ENCODE assay signal across 8 cellular contexts in the genomic region with DNA sequence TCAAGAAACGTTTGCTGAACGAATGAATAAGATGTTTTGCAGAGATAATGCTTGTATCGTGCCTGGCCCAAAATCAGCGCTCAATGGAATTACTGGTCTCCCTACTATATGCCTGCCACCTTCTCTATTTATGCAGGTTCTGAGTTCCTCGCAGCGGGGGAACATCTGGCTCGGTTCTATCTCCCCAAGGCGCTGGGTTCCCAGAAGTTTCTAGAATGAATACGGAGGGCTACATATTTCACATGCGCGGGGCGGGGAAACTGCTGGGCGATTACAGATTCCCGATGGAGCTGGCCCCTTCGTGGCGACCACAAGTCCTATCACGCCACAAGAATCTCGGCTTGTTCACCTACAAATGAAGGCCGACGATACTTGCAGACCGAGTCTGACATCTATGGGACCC. TPM values are rescaled to one million over a fixed set of nuclear protein-coding genes. Genes with fewer than 3 reads are reported as not detected.
DNase-seq lines count a peak whose midpoint lies in the region; ATAC-seq, FAIRE-seq and TF ChIP-seq lines count a peak whose summit lies in the region.

No MANE protein-coding gene starts in this region.

- TF ChIP-seq POLR2A in K562 (conservative IDR thresholded peaks at IDR 0.05) (no peak), right lobe of liver (IDR thresholded peaks at IDR 0.05) (no peak), tibial nerve (IDR thresholded peaks at IDR 0.05) (no peak)

- H3K9me1 ChIP-seq in K562 (ENCODE audit: control insufficient read depth, insufficient read depth, low read length): no peaks in the 10 kb centered on the region

- TF ChIP-seq EP300 in K562 (IDR thresholded peaks at IDR 0.05; ENCODE audit: low read length) (no peak), tibial nerve (IDR thresholded peaks at IDR 0.05) (no peak)

- peak overlapping the region; percentile 81 for H3K4me3 ChIP-seq in HL-60 (replicated peaks; ENCODE audit: insufficient read depth, low read length)
- peak overlapping the region; percentile 97 for H3K4me3 ChIP-seq in K562
- H3K4me3 ChIP-seq in right lobe of liver: peak overlapping the region; percentile 85 to 90 (median 88)
- H3K4me3 ChIP-seq in tibial nerve: peak overlapping the region; percentile 80 to 98 (median 96)

- H3K27me3 ChIP-seq in HL-60 (ENCODE audit: insufficient read depth, poor library complexity, severe bottlenecking): no peaks in the 10 kb centered on the region
- no peaks in the 10 kb centered on the region; a peak in 1 of 5 replicates for H3K27me3 ChIP-seq in K562 (ENCODE audit: control insufficient read depth in 2 of 2, insufficient read depth in 2 of 2, low read length in 2 of 2)
- no peaks in the 10 kb centered on the region for H3K27me3 ChIP-seq in right lobe of liver
- no peaks in the 10 kb centered on the region for H3K27me3 ChIP-seq in tibial nerve

- DNase-seq in activated CD4-positive, alpha-beta T cell treated with anti-CD3 and anti-CD28 coated beads for 36 hours: no peak
- DNase-seq in activated CD4-positive, alpha-beta T cell treated with anti-CD3 and anti-CD28 coated beads for 4 hours: no peak
- peak in 1 of 2 experiments; percentile 4 for DNase-seq in HL-60 (ENCODE audit: low read depth in 1 of 2, low spot score in 1 of 2)
- no peak for DNase-seq in K562 (ENCODE audit: extremely low read depth in 1 of 4, low spot score in 3 of 4)
- no peak for DNase-seq in right lobe of liver
- DNase-seq in tibial nerve (ENCODE audit: low spot score in 2 of 2): peak in 1 of 2 donors; percentile 14
- DNase-seq in stimulated activated naive CD4-positive, alpha-beta T cell treated with Interleukin-2 at 50 U/mL for 16 hours (lab: John Stamatoyannopoulos, UW): no peak
- DNase-seq in T1000 (lab: John Stamatoyannopoulos, UW): no peak

- CTCF ChIA-PET in activated CD4-positive, alpha-beta T cell treated with anti-CD3 and anti-CD28 coated beads for 36 hours (lab: Charles Lee): interaction anchor here (1.0 to 3.0 kb wide), 5 partner anchors 10 to 49 kb away, joined by 3 to 11 read pairs (median 4); a partner anchor contains a TSS
- CTCF ChIA-PET in K562 (lab: Yijun Ruan, JAX; ENCODE audit: low intra/inter-chr PET ratio): no interaction called here

- peak overlapping the region; percentile 100 for H3K4me2 ChIP-seq in K562 (ENCODE audit: insufficient read depth, low read length)

- peaks cover 54% of the 10 kb centered on the region for H3K79me2 ChIP-seq in K562 (ENCODE audit: control insufficient read depth, insufficient read depth, low read length)

- H3K9me3 Mint-ChIP-seq in activated CD4-positive, alpha-beta T cell treated with anti-CD3 and anti-CD28 coated beads for 36 hours (ENCODE audit: low read depth): no peaks in the 10 kb centered on the region

- in situ Hi-C loops in K562 (cut with MboI): no loop called here

- no peaks in the 10 kb centered on the region for H3K9me3 ChIP-seq in K562 (replicated peaks; ENCODE audit: control insufficient read depth, insufficient read depth, low read depth, low read length)
- no peaks in the 10 kb centered on the region for H3K9me3 ChIP-seq in right lobe of liver
- H3K9me3 ChIP-seq in tibial nerve: no peaks in the 10 kb centered on the region

- peak overlapping the region; percentile 87 for H3K27ac ChIP-seq in HL-60 (replicated peaks)
- H3K27ac ChIP-seq in K562 (ENCODE audit: extremely low read depth, low read depth, low read length): peak overlapping the region; percentile 92
- peak overlapping the region; percentile 60 to 88 (median 64) for H3K27ac ChIP-seq in right lobe of liver
- peak overlapping the region; percentile 73 to 95 (median 88) for H3K27ac ChIP-seq in tibial nerve

- H3K36me3 Mint-ChIP-seq in activated CD4-positive, alpha-beta T cell treated with anti-CD3 and anti-CD28 coated beads for 36 hours (ENCODE audit: low read depth): peaks cover 14% of the 10 kb centered on the region

- TSS peak; percentile 90 for BruUV-seq in K562 (replicated peaks; lab: Mats Ljungman, UMichigan)

- TF ChIP-seq RAD21 in K562 (CRISPR knock-in tag; conservative IDR thresholded peaks at IDR 0.05 in 1 of 2, IDR thresholded peaks at IDR 0.05 in 1 of 2): no peak

- H3K4me3 Mint-ChIP-seq in activated CD4-positive, alpha-beta T cell treated with anti-CD3 and anti-CD28 coated beads for 36 hours: peak overlapping the region; percentile 97

- peak overlapping the region; percentile 95 for H2AFZ ChIP-seq in K562 (ENCODE audit: low read depth, low read length)

- WGBS in K562 (ENCODE audit: insufficient coverage, low coverage, missing lambda C conversion rate): under 1% methylated on average over 21 of the region's 21 CpGs
- 0% methylated on average over 16 of the region's 21 CpGs for WGBS in right lobe of liver (ENCODE audit: insufficient coverage, low coverage, low lambda C conversion rate, missing lambda C conversion rate)
- 0% methylated on average over 16 to 19 of the region's 21 CpGs for WGBS in tibial nerve, 2 donors

- POLR2A ChIA-PET in activated CD4-positive, alpha-beta T cell treated with anti-CD3 and anti-CD28 coated beads for 36 hours (lab: Charles Lee): interaction anchor here (0.5 kb wide), 1 partner anchor 421 kb away, joined by 7 read pairs; no protein-coding TSS in a partner anchor
- POLR2A ChIA-PET in K562 (lab: Yijun Ruan, JAX): interaction anchor here (0.6 to 3.9 kb wide), 12 partner anchors 10 to 250 kb away, joined by 3 to 48 read pairs (median 4); a partner anchor contains a TSS

- no peaks in the 10 kb centered on the region for H3K27me3 Mint-ChIP-seq in activated CD4-positive, alpha-beta T cell treated with anti-CD3 and anti-CD28 coated beads for 36 hours

- TF ChIP-seq CTCF in HL-60 (IDR thresholded peaks at IDR 0.05; ENCODE audit: insufficient read depth, low read length): no peak
- no peak for TF ChIP-seq CTCF in K562 (IDR thresholded peaks at IDR 0.05 in 2 of 3, conservative IDR thresholded peaks at IDR 0.05 in 1 of 3; ENCODE audit: insufficient read depth in 2 of 3, low read depth in 1 of 3, low read length in 3 of 3)
- no peak for TF ChIP-seq CTCF in right lobe of liver (IDR thresholded peaks at IDR 0.05)
- no peak for TF ChIP-seq CTCF in tibial nerve (IDR thresholded peaks at IDR 0.05)

- H3K9ac ChIP-seq in K562 (ENCODE audit: insufficient read depth in 1 of 2, low read depth in 2 of 2, low read length in 2 of 2): peak overlapping the region; percentile 99 to 100

- intact Hi-C loops in activated CD4-positive, alpha-beta T cell treated with anti-CD3 and anti-CD28 coated beads for 36 hours (cut with DNase I, micrococcal nuclease): loop anchor here (1.0 to 10.0 kb wide), 11 partner anchors 20 to 497 kb away; a partner anchor contains a TSS
- intact Hi-C loops in K562 (cut with micrococcal nuclease): loop anchor here (2.0 to 5.0 kb wide), 4 partner anchors 20 to 113 kb away; a partner anchor contains a TSS
- intact Hi-C loops in right lobe of liver (cut with DNase I): no loop called here

- H3K4me1 ChIP-seq in K562 (replicated peaks in 1 of 2; ENCODE audit: control insufficient read depth in 2 of 2, insufficient read depth in 2 of 2, low read length in 2 of 2) (peaks cover 7 to 13% of the 10 kb centered on the region in 2 experiments; a peak in 4 of 5 replicates), right lobe of liver (peaks cover 0 to 11% (median 3%) of the 10 kb centered on the region in 4 donors), tibial nerve (peaks cover 0 to 32% (median 8%) of the 10 kb centered on the region in 4 donors)

- peak overlapping the region; percentile 92 for H3K27ac Mint-ChIP-seq in activated CD4-positive, alpha-beta T cell treated with anti-CD3 and anti-CD28 coated beads for 36 hours

- FAIRE-seq in K562 (lab: Jason Lieb, UNC): no peak

- no peaks in the 10 kb centered on the region for H4K20me1 ChIP-seq in K562 (replicated peaks; ENCODE audit: control insufficient read depth, insufficient read depth, low read length)

- ATAC-seq in activated CD4-positive, alpha-beta T cell treated with anti-CD3 and anti-CD28 coated beads for 36 hours: peak; percentile 35
- ATAC-seq in K562 (peak; percentile 31), right lobe of liver (peak in 3 of 4 donors; percentile 22 to 41 (median 30))

- peaks cover 29% of the 10 kb centered on the region; the same call in 2 of the 3 replicates for H3K36me3 ChIP-seq in K562 (ENCODE audit: control insufficient read depth, insufficient read depth, low read length)
- peaks cover 0 to 5% (median 2%) of the 10 kb centered on the region in 4 donors for H3K36me3 ChIP-seq in right lobe of liver
- peaks cover 0 to 24% (median 0%) of the 10 kb centered on the region in 3 donors for H3K36me3 ChIP-seq in tibial nerve

- peaks cover 29% of the 10 kb centered on the region for H3K4me1 Mint-ChIP-seq in activated CD4-positive, alpha-beta T cell treated with anti-CD3 and anti-CD28 coated beads for 36 hours

RNA-seq across cellular contexts. Expression of a gene that starts 0.4 kb away (rescaled TPM):
- 10 to 100 TPM; 46.4 to 60.6 TPM for total RNA-seq in activated CD4-positive, alpha-beta T cell treated with anti-CD3 and anti-CD28 coated beads for 36 hours
- 169 and 262 TPM in 2 replicates for total RNA-seq in K562 (2011; cell fraction: chromatin; rRNA removed; ENCODE audit: low replicate concordance)
- total RNA-seq in K562 (2011; cell fraction: nucleolus; rRNA removed): 136 and 137 TPM in 2 replicates
- 121 and 132 TPM in 2 replicates for total RNA-seq in K562 (2011; cell fraction: nucleoplasm; rRNA removed)
- total RNA-seq in K562 (2014; rRNA removed): 66.4 and 91.1 TPM in 2 replicates
- total RNA-seq in K562 (2014; rRNA removed; fragmentation: Illumina TruSeq; extraction: Trizol): 70.4 and 70.8 TPM in 2 replicates
- 71.8 and 74.0 TPM in 2 replicates for total RNA-seq in K562 (2015; rRNA removed; fragmentation: Illumina TruSeq; extraction: Trizol)
- total RNA-seq in K562 (2021): 62.9 and 67.5 TPM in 2 replicates
- polyA plus RNA-seq in K562 (2011; rRNA removed): 76.8 and 87.2 TPM in 2 replicates
- polyA plus RNA-seq in K562 (2011; cell fraction: cytosol; rRNA removed): 59.9 and 66.1 TPM in 2 replicates
- polyA plus RNA-seq in K562 (2011; cell fraction: nucleus; rRNA removed): 209 and 258 TPM in 2 replicates
- polyA plus RNA-seq in K562 (2012): 55.0 and 58.2 TPM in 2 replicates
- polyA plus RNA-seq in K562 (2014; fragmentation: Illumina TruSeq; extraction: Trizol): 70.9 and 75.5 TPM in 2 replicates
- 10 to 100 TPM; 19.1 to 31.8 TPM for polyA plus RNA-seq in K562 (2014; fragmentation: Nextera tagmentation; extraction: Ambion mirVana)
- 92.4 and 95.6 TPM in 2 replicates for polyA plus RNA-seq in K562 (2014; rRNA removed)
- 70.4 and 76.8 TPM in 2 replicates for polyA minus RNA-seq in K562 (2011; rRNA and poly(A)+ RNA removed)
- 21.8 and 27.8 TPM in 2 replicates for polyA minus RNA-seq in K562 (2011; cell fraction: cytosol; rRNA and poly(A)+ RNA removed)
- 59.4 and 76.5 TPM in 2 replicates for polyA minus RNA-seq in K562 (2011; cell fraction: nucleus; rRNA and poly(A)+ RNA removed)
- 10 to 100 TPM; 16.7 to 25.6 (median 20.5) TPM for total RNA-seq in right lobe of liver
- total RNA-seq in tibial nerve: 10 to 100 TPM; 28.8 to 51.0 (median 36.5) TPM

RNA-seq across cellular contexts. Expression of a gene that starts 20.4 kb away (rescaled TPM):
- total RNA-seq in activated CD4-positive, alpha-beta T cell treated with anti-CD3 and anti-CD28 coated beads for 36 hours: 10 to 100 TPM; 24.9 to 29.6 TPM
- 88.9 and 157 TPM in 2 replicates for total RNA-seq in K562 (2011; cell fraction: chromatin; rRNA removed; ENCODE audit: low replicate concordance)
- total RNA-seq in K562 (2011; cell fraction: nucleolus; rRNA removed): 73.2 and 83.2 TPM in 2 replicates
- total RNA-seq in K562 (2011; cell fraction: nucleoplasm; rRNA removed): 65.6 and 69.9 TPM in 2 replicates
- total RNA-seq in K562 (2014; rRNA removed) (25.7 and 26.5 TPM in 2 replicates), K562 (2014; rRNA removed; fragmentation: Illumina TruSeq; extraction: Trizol) (8.7 and 9.8 TPM in 2 replicates), K562 (2015; rRNA removed; fragmentation: Illumina TruSeq; extraction: Trizol) (16.0 and 17.2 TPM in 2 replicates), K562 (2021) (54.4 and 57.9 TPM in 2 replicates), right lobe of liver (10 to 100 TPM; 18.9 to 28.1 (median 21.8) TPM), tibial nerve (10 to 100 TPM; 45.2 to 86.5 (median 66.1) TPM)
- polyA plus RNA-seq in K562 (2011; rRNA removed) (20.1 and 28.7 TPM in 2 replicates), K562 (2014; fragmentation: Illumina TruSeq; extraction: Trizol) (44.3 and 44.8 TPM in 2 replicates), K562 (2014; fragmentation: Nextera tagmentation; extraction: Ambion mirVana) (1 to 10 TPM; 3.1 to 5.4 TPM), K562 (2014; rRNA removed) (42.8 and 46.6 TPM in 2 replicates)
- 24.9 and 26.6 TPM in 2 replicates for polyA plus RNA-seq in K562 (2011; cell fraction: cytosol; rRNA removed)
- polyA plus RNA-seq in K562 (2011; cell fraction: nucleus; rRNA removed): 70.4 and 103 TPM in 2 replicates
- 39.3 and 52.8 TPM in 2 replicates for polyA plus RNA-seq in K562 (2012)
- polyA minus RNA-seq in K562 (2011; rRNA and poly(A)+ RNA removed): 14.5 and 16.5 TPM in 2 replicates
- 29.0 and 36.2 TPM in 2 replicates for polyA minus RNA-seq in K562 (2011; cell fraction: cytosol; rRNA and poly(A)+ RNA removed)
- polyA minus RNA-seq in K562 (2011; cell fraction: nucleus; rRNA and poly(A)+ RNA removed): 20.6 and 36.3 TPM in 2 replicates

RNA-seq across cellular contexts. Expression of a gene that starts 37.9 kb away (rescaled TPM):
- total RNA-seq in activated CD4-positive, alpha-beta T cell treated with anti-CD3 and anti-CD28 coated beads for 36 hours: not detected
- not detected in 2 replicates for total RNA-seq in K562 (2011; cell fraction: chromatin; rRNA removed; ENCODE audit: low replicate concordance)
- not detected in 2 replicates for total RNA-seq in K562 (2011; cell fraction: nucleolus; rRNA removed)
- total RNA-seq in K562 (2011; cell fraction: nucleoplasm; rRNA removed): not detected in 2 replicates
- not detected in 2 replicates for total RNA-seq in K562 (2014; rRNA removed)
- total RNA-seq in K562 (2014; rRNA removed; fragmentation: Illumina TruSeq; extraction: Trizol): not detected in 2 replicates
- total RNA-seq in K562 (2015; rRNA removed; fragmentation: Illumina TruSeq; extraction: Trizol): not detected in 2 replicates
- not detected in 2 replicates for total RNA-seq in K562 (2021)
- polyA plus RNA-seq in K562 (2011; rRNA removed): not detected in 2 replicates
- not detected in 2 replicates for polyA plus RNA-seq in K562 (2011; cell fraction: cytosol; rRNA removed)
- polyA plus RNA-seq in K562 (2011; cell fraction: nucleus; rRNA removed): not detected in 2 replicates
- 0.04 TPM in 1 of 2 replicates, not detected in the other for polyA plus RNA-seq in K562 (2012)
- not detected in 2 replicates for polyA plus RNA-seq in K562 (2014; fragmentation: Illumina TruSeq; extraction: Trizol)
- polyA plus RNA-seq in K562 (2014; fragmentation: Nextera tagmentation; extraction: Ambion mirVana): not detected
- polyA plus RNA-seq in K562 (2014; rRNA removed): not detected in 2 replicates
- not detected in 2 replicates for polyA minus RNA-seq in K562 (2011; rRNA and poly(A)+ RNA removed)
- polyA minus RNA-seq in K562 (2011; cell fraction: cytosol; rRNA and poly(A)+ RNA removed): not detected in 2 replicates
- polyA minus RNA-seq in K562 (2011; cell fraction: nucleus; rRNA and poly(A)+ RNA removed): not detected in 2 replicates
- not detected for total RNA-seq in right lobe of liver
- not detected for total RNA-seq in tibial nerve

RNA-seq across cellular contexts. Expression of a gene that starts 39.9 kb away (rescaled TPM):
- 100 to 1,000 TPM; 192 to 204 TPM for total RNA-seq in activated CD4-positive, alpha-beta T cell treated with anti-CD3 and anti-CD28 coated beads for 36 hours
- 357 and 707 TPM in 2 replicates for total RNA-seq in K562 (2011; cell fraction: chromatin; rRNA removed; ENCODE audit: low replicate concordance)
- 352 and 411 TPM in 2 replicates for total RNA-seq in K562 (2011; cell fraction: nucleolus; rRNA removed)
- total RNA-seq in K562 (2011; cell fraction: nucleoplasm; rRNA removed): 363 and 369 TPM in 2 replicates
- total RNA-seq in K562 (2014; rRNA removed) (282 and 320 TPM in 2 replicates), K562 (2014; rRNA removed; fragmentation: Illumina TruSeq; extraction: Trizol) (277 and 296 TPM in 2 replicates), K562 (2015; rRNA removed; fragmentation: Illumina TruSeq; extraction: Trizol) (247 and 250 TPM in 2 replicates), K562 (2021) (367 and 385 TPM in 2 replicates), right lobe of liver (100 to 1,000 TPM in 4 of 6 experiments, 10 to 100 TPM in 2; 87.4 to 119 (median 105) TPM), tibial nerve (100 to 1,000 TPM; 182 to 212 (median 199) TPM)
- polyA plus RNA-seq in K562 (2011; rRNA removed) (505 and 704 TPM in 2 replicates), K562 (2014; fragmentation: Illumina TruSeq; extraction: Trizol) (400 and 440 TPM in 2 replicates), K562 (2014; fragmentation: Nextera tagmentation; extraction: Ambion mirVana) (100 to 1,000 TPM; 118 to 252 TPM), K562 (2014; rRNA removed) (275 and 325 TPM in 2 replicates)
- polyA plus RNA-seq in K562 (2011; cell fraction: cytosol; rRNA removed): 307 and 406 TPM in 2 replicates
- polyA plus RNA-seq in K562 (2011; cell fraction: nucleus; rRNA removed): 576 and 635 TPM in 2 replicates
- polyA plus RNA-seq in K562 (2012): 764 and 803 TPM in 2 replicates
- 381 and 396 TPM in 2 replicates for polyA minus RNA-seq in K562 (2011; rRNA and poly(A)+ RNA removed)
- polyA minus RNA-seq in K562 (2011; cell fraction: cytosol; rRNA and poly(A)+ RNA removed): 150 and 169 TPM in 2 replicates
- polyA minus RNA-seq in K562 (2011; cell fraction: nucleus; rRNA and poly(A)+ RNA removed): 111 and 158 TPM in 2 replicates

RNA-seq across cellular contexts. Expression of a gene that starts 51.3 kb away (rescaled TPM):
- total RNA-seq in activated CD4-positive, alpha-beta T cell treated with anti-CD3 and anti-CD28 coated beads for 36 hours: 10 to 100 TPM; 58.2 to 66.2 TPM
- total RNA-seq in K562 (2011; cell fraction: chromatin; rRNA removed; ENCODE audit: low replicate concordance): 203 and 374 TPM in 2 replicates
- total RNA-seq in K562 (2011; cell fraction: nucleolus; rRNA removed): 204 and 235 TPM in 2 replicates
- 155 and 178 TPM in 2 replicates for total RNA-seq in K562 (2011; cell fraction: nucleoplasm; rRNA removed)
- 47.1 and 54.2 TPM in 2 replicates for total RNA-seq in K562 (2014; rRNA removed)
- 17.6 and 20.0 TPM in 2 replicates for total RNA-seq in K562 (2014; rRNA removed; fragmentation: Illumina TruSeq; extraction: Trizol)
- 33.6 and 37.7 TPM in 2 replicates for total RNA-seq in K562 (2015; rRNA removed; fragmentation: Illumina TruSeq; extraction: Trizol)
- 61.9 and 77.9 TPM in 2 replicates for total RNA-seq in K562 (2021)
- polyA plus RNA-seq in K562 (2011; rRNA removed): 45.1 and 59.3 TPM in 2 replicates
- 54.7 and 103 TPM in 2 replicates for polyA plus RNA-seq in K562 (2011; cell fraction: cytosol; rRNA removed)
- 298 and 363 TPM in 2 replicates for polyA plus RNA-seq in K562 (2011; cell fraction: nucleus; rRNA removed)
- 47.0 and 54.1 TPM in 2 replicates for polyA plus RNA-seq in K562 (2012)
- 51.0 and 57.1 TPM in 2 replicates for polyA plus RNA-seq in K562 (2014; fragmentation: Illumina TruSeq; extraction: Trizol)
- 10 to 100 TPM in 1 of 2 experiments, 1 to 10 TPM in 1; 6.7 to 23.7 TPM for polyA plus RNA-seq in K562 (2014; fragmentation: Nextera tagmentation; extraction: Ambion mirVana)
- 65.0 and 68.5 TPM in 2 replicates for polyA plus RNA-seq in K562 (2014; rRNA removed)
- 45.4 and 50.7 TPM in 2 replicates for polyA minus RNA-seq in K562 (2011; rRNA and poly(A)+ RNA removed)
- 31.0 and 41.5 TPM in 2 replicates for polyA minus RNA-seq in K562 (2011; cell fraction: cytosol; rRNA and poly(A)+ RNA removed)
- 96.3 and 137 TPM in 2 replicates for polyA minus RNA-seq in K562 (2011; cell fraction: nucleus; rRNA and poly(A)+ RNA removed)
- total RNA-seq in right lobe of liver: 10 to 100 TPM; 33.7 to 40.6 (median 38.5) TPM
- 10 to 100 TPM; 51.6 to 96.9 (median 64.0) TPM for total RNA-seq in tibial nerve

Comparison
In these comparisons a context has a peak if more than half of its experiments do, and no peak if none do; other contexts are left out.
1. intact Hi-C loops: an anchor here in activated CD4-positive, alpha-beta T cell treated with anti-CD3 and anti-CD28 coated beads for 36 hours (1.0 to 10.0 kb wide) and K562 (2.0 to 5.0 kb wide); none called in right lobe of liver.